ENCODE assay signal across 18 cellular contexts in genomic region chr3:133486658-133487057, GRCh38.
DNase-seq lines count a peak whose midpoint lies in the region; ATAC-seq, FAIRE-seq and TF ChIP-seq lines count a peak whose summit lies in the region.
"Had no signal": no experiment of that assay in that cellular context is flagged by ENCODE, and none has a peak within 500 bp of the region (broad histone marks: within the 10 kb centered on the region; RNA-seq: fewer than 3 reads in every experiment).

No MANE protein-coding gene starts in this region.

- H3K27ac Mint-ChIP-seq in activated naive CD4-positive, alpha-beta T cell treated with anti-CD3 and anti-CD28 coated beads, Interleukin-2, amount 50 U/mL, for 24 hours, result peak overlapping the region; percentile 47
- peak overlapping the region; percentile 41 for H3K27ac Mint-ChIP-seq in stimulated activated effector memory CD8-positive, alpha-beta T cell treated with anti-CD3 and anti-CD28 coated beads, Interleukin-12 subunit alpha, Interleukin-12 subunit beta, amount 100 ng/mL, for 72 hours
- H3K27ac Mint-ChIP-seq: CD4-positive, alpha-beta T cell had no signal

- no peak for ATAC-seq in stimulated activated effector memory CD8-positive, alpha-beta T cell treated with anti-CD3 and anti-CD28 coated beads, Interleukin-12 subunit alpha, Interleukin-12 subunit beta, amount 100 ng/mL, for 72 hours
- ATAC-seq: HCT116 had no signal

- H3K23ac ChIP-seq in H1 (ENCODE audit: insufficient read length), result no peak overlapping the region

- no peak for DNase-seq in activated naive CD4-positive, alpha-beta T cell treated with anti-CD3 and anti-CD28 coated beads, Interleukin-2, amount 50 U/mL, for 16 hours
- DNase-seq in NAMALWA (ENCODE audit: low spot score) (peak; percentile 47), H1 (ENCODE audit: low read depth in 1 of 2, low spot score in 2 of 2) (no peak), COLO668 (lab: John Stamatoyannopoulos, UW; ENCODE audit: unreplicated experiment) (no peak), NCI-H187 treated with DMSO at 0.1 percent for 48 hours (lab: John Stamatoyannopoulos, UW) (no peak), Peyer's patch (no peak)
- DNase-seq in stimulated activated effector memory CD8-positive, alpha-beta T cell treated with anti-CD3 and anti-CD28 coated beads, Interleukin-12 subunit alpha, Interleukin-12 subunit beta, amount 100 ng/mL, for 72 hours (ENCODE audit: low spot score in 2 of 2), result no peak
- DNase-seq: ACHN; C1 segment of cervical spinal cord; CD4-positive, alpha-beta T cell; COR-L47; DMS153; GF-D8 had no signal

- H4K20me1 ChIP-seq in H1 (replicated peaks in 1 of 2; ENCODE audit: control insufficient read depth in 1 of 2, insufficient read depth in 2 of 2, low read length in 2 of 2), result no peaks in the 10 kb centered on the region

- no peak overlapping the region for H2BK5ac ChIP-seq in H1 (ENCODE audit: low read depth, low read length)

- no peak overlapping the region for H3K18ac ChIP-seq in H1 (ENCODE audit: extremely low read depth, low read length)

- no peaks in the 10 kb centered on the region for H3K27me3 ChIP-seq in H1 (replicated peaks in 1 of 4; ENCODE audit: control insufficient read depth in 3 of 4, extremely low read depth in 1 of 4, insufficient read depth in 3 of 4, low read length in 3 of 4)
- H3K27me3 ChIP-seq in Peyer's patch, result no peaks in the 10 kb centered on the region

- 82% methylated on average over 5 of the region's 5 CpGs; no CpG with 5 or more reads in 1 of the 2 experiments for WGBS in H1 (ENCODE audit: extremely low coverage in 1 of 2, insufficient coverage in 1 of 2, insufficient read length in 1 of 2, insufficient replicate concordance in 2 of 2, low coverage in 1 of 2, low lambda C conversion rate in 2 of 2, missing lambda C conversion rate in 1 of 2), 2 experiments

- H3K4me3 Mint-ChIP-seq in activated naive CD4-positive, alpha-beta T cell treated with anti-CD3 and anti-CD28 coated beads, Interleukin-2, amount 50 U/mL, for 24 hours, result no peak overlapping the region
- H3K4me3 Mint-ChIP-seq in stimulated activated effector memory CD8-positive, alpha-beta T cell treated with anti-CD3 and anti-CD28 coated beads, Interleukin-12 subunit alpha, Interleukin-12 subunit beta, amount 100 ng/mL, for 72 hours, result no peak overlapping the region
- H3K4me3 Mint-ChIP-seq: CD4-positive, alpha-beta T cell had no signal

- peaks cover 34% of the 10 kb centered on the region for H3K4me1 Mint-ChIP-seq in activated naive CD4-positive, alpha-beta T cell treated with anti-CD3 and anti-CD28 coated beads, Interleukin-2, amount 50 U/mL, for 24 hours
- peaks cover 22% of the 10 kb centered on the region for H3K4me1 Mint-ChIP-seq in stimulated activated effector memory CD8-positive, alpha-beta T cell treated with anti-CD3 and anti-CD28 coated beads, Interleukin-12 subunit alpha, Interleukin-12 subunit beta, amount 100 ng/mL, for 72 hours

- no peaks in the 10 kb centered on the region for H3K36me3 ChIP-seq in H1 (ENCODE audit: control insufficient read depth in 2 of 4, insufficient read depth in 4 of 4, low read length in 3 of 4)
- H3K36me3 ChIP-seq in Peyer's patch, result no peaks in the 10 kb centered on the region

- no peak overlapping the region for H3K56ac ChIP-seq in H1 (replicated peaks; ENCODE audit: insufficient read length, low read depth, low read length)

- peaks cover 8 to 10% of the 10 kb centered on the region in 2 experiments; a peak in 2 of 4 replicates for H3K9me3 ChIP-seq in H1 (ENCODE audit: insufficient read depth in 2 of 2, low read depth in 1 of 2, low read length in 1 of 2)
- no peaks in the 10 kb centered on the region for H3K9me3 ChIP-seq in Peyer's patch

- no peak overlapping the region for H2BK120ac ChIP-seq in H1 (replicated peaks; ENCODE audit: low read depth, low read length)

- POLR2A ChIA-PET in H1 (lab: Charles Lee; ENCODE audit: partially characterized antibody), result interaction anchor here (0.7 to 1.4 kb wide), 2 partner anchors 15 to 81 kb away, joined by 3 read pairs; no protein-coding TSS in a partner anchor

- 0 out of 2 replicates have a peak overlapping the region, but pooled peaks have one; percentile 14 for H4K8ac ChIP-seq in H1 (ENCODE audit: extremely low read depth, insufficient read depth, low read length)

- no peaks in the 10 kb centered on the region for H3K23me2 ChIP-seq in H1 (ENCODE audit: low read depth, low read length)

- no peak for FAIRE-seq in H1 (lab: Jason Lieb, UNC)
- FAIRE-seq: D721Med, H54 had no signal

- H2BK20ac ChIP-seq in H1 (ENCODE audit: low read length), result no peak overlapping the region

- no peak overlapping the region for H2AK5ac ChIP-seq in H1 (ENCODE audit: low read depth, low read length)

- no peaks in the 10 kb centered on the region for H3K27me3 Mint-ChIP-seq in activated naive CD4-positive, alpha-beta T cell treated with anti-CD3 and anti-CD28 coated beads, Interleukin-2, amount 50 U/mL, for 24 hours
- H3K27me3 Mint-ChIP-seq: CD4-positive, alpha-beta T cell had no signal

- no peak for TF ChIP-seq RAD21 in H1 (IDR thresholded peaks at IDR 0.05 in 1 of 2, conservative IDR thresholded peaks at IDR 0.05 in 1 of 2; ENCODE audit: low read depth in 2 of 2, low read length in 2 of 2)

- TF ChIP-seq POLR2A in H1 (IDR thresholded peaks at IDR 0.05; ENCODE audit: control extremely low read depth in 1 of 2, low read depth in 2 of 2, low read length in 2 of 2) (no peak), Peyer's patch (IDR thresholded peaks at IDR 0.05) (no peak)

- H3K4me2 ChIP-seq in H1 (ENCODE audit: insufficient read depth in 1 of 2, low read depth in 2 of 2, low read length in 2 of 2), result no peak overlapping the region

- H2AFZ ChIP-seq in H1 (ENCODE audit: low read length), result no peak overlapping the region

- H3K4ac ChIP-seq in H1 (replicated peaks; ENCODE audit: insufficient read length, low read depth, low read length), result no peak overlapping the region

- no peak overlapping the region for H3K9ac ChIP-seq in H1 (replicated peaks in 1 of 4; ENCODE audit: extremely low read depth in 1 of 4, low read depth in 3 of 4, low read length in 3 of 4)

- CTCF ChIA-PET in H1 (lab: Charles Lee; ENCODE audit: partially characterized antibody), result interaction anchor here (0.6 to 5.3 kb wide), 13 partner anchors 9 to 92 kb away, joined by 3 to 30 read pairs (median 5); no protein-coding TSS in a partner anchor

- no peaks in the 10 kb centered on the region for H3K79me2 ChIP-seq in H1 (ENCODE audit: control insufficient read depth in 1 of 2, insufficient read depth in 2 of 2, low read length in 2 of 2)

- H3K9me3 Mint-ChIP-seq in activated naive CD4-positive, alpha-beta T cell treated with anti-CD3 and anti-CD28 coated beads, Interleukin-2, amount 50 U/mL, for 24 hours, result no peaks in the 10 kb centered on the region
- H3K9me3 Mint-ChIP-seq in stimulated activated effector memory CD8-positive, alpha-beta T cell treated with anti-CD3 and anti-CD28 coated beads, Interleukin-12 subunit alpha, Interleukin-12 subunit beta, amount 100 ng/mL, for 72 hours, result no peaks in the 10 kb centered on the region
- H3K9me3 Mint-ChIP-seq: CD4-positive, alpha-beta T cell had no signal

- no peak overlapping the region for H3K14ac ChIP-seq in H1 (ENCODE audit: insufficient read length)

- H2BK15ac ChIP-seq in H1 (ENCODE audit: low read length), result no peak overlapping the region

- no peak overlapping the region for H2BK12ac ChIP-seq in H1 (ENCODE audit: low read depth, low read length)

- H4K5ac ChIP-seq in H1 (ENCODE audit: insufficient read length, low read depth, low read length), result no peak overlapping the region

- no peak for TF ChIP-seq EP300 in H1 (IDR thresholded peaks at IDR 0.05; ENCODE audit: borderline replicate concordance in 1 of 2, low read depth in 2 of 2, low read length in 2 of 2)

- H3K36me3 Mint-ChIP-seq in activated naive CD4-positive, alpha-beta T cell treated with anti-CD3 and anti-CD28 coated beads, Interleukin-2, amount 50 U/mL, for 24 hours, result no peaks in the 10 kb centered on the region
- peaks cover 11% of the 10 kb centered on the region for H3K36me3 Mint-ChIP-seq in stimulated activated effector memory CD8-positive, alpha-beta T cell treated with anti-CD3 and anti-CD28 coated beads, Interleukin-12 subunit alpha, Interleukin-12 subunit beta, amount 100 ng/mL, for 72 hours

- no peak overlapping the region for H4K91ac ChIP-seq in H1 (replicated peaks; ENCODE audit: insufficient read length, low read length)

- H3K27ac ChIP-seq in H1 (ENCODE audit: low read depth, low read length) (no peak overlapping the region), Peyer's patch (no peak overlapping the region)
- H3K27ac ChIP-seq: HL-60 had no signal

- H3K4me1 ChIP-seq in H1 (replicated peaks in 1 of 4; ENCODE audit: control insufficient read depth in 3 of 4, insufficient read depth in 4 of 4, low read length in 3 of 4), result peaks cover 2 to 7% (median 3%) of the 10 kb centered on the region in 4 experiments
- H3K4me1 ChIP-seq in Peyer's patch, result peaks cover 0 to 8% (median 4%) of the 10 kb centered on the region in 4 donors

- H3K4me3 ChIP-seq in H1 (ENCODE audit: extremely low read depth in 1 of 4, insufficient read depth in 2 of 4, low read depth in 3 of 4, low read length in 4 of 4) (no peak overlapping the region), Peyer's patch (no peak overlapping the region)

- no peaks in the 10 kb centered on the region for H3K79me1 ChIP-seq in H1 (ENCODE audit: low read depth, low read length)

- TF ChIP-seq CTCF in H1 (IDR thresholded peaks at IDR 0.05; ENCODE audit: control extremely low read depth in 1 of 3, insufficient read depth in 1 of 3, low read depth in 1 of 3, low read length in 3 of 3), result no peak
- no peak for TF ChIP-seq CTCF in Peyer's patch (IDR thresholded peaks at IDR 0.05)

TF ChIP-seq in H1, 55 proteins besides CTCF, POLR2A, EP300 and RAD21:
- TF ChIP-seq CHD2 (IDR thresholded peaks at IDR 0.05; ENCODE audit: low read length) (no peak), CREB1 (IDR thresholded peaks at IDR 0.05) (no peak), BACH1 (IDR thresholded peaks at IDR 0.05; ENCODE audit: low read length) (no peak), CHD1 (IDR thresholded peaks at IDR 0.05; ENCODE audit: low read depth, low read length) (no peak), SRF (IDR thresholded peaks at IDR 0.05; ENCODE audit: low read depth, low read length) (no peak), NRF1 (IDR thresholded peaks at IDR 0.05; ENCODE audit: low read depth, low read length) (no peak)
TF ChIP-seq in H1: peak in this region for 0.
